ENCODE assay signal across 24 cellular contexts in genomic region chr18:28208268-28208667, GRCh38.
"Had no signal": no experiment of that assay in that cellular context is flagged by ENCODE, and none has a peak within 500 bp of the region (broad histone marks: within the 10 kb centered on the region; RNA-seq: fewer than 3 reads in every experiment).

No MANE protein-coding gene starts in this region.

- DNase-seq: cortex of kidney; dorsolateral prefrontal cortex; effector memory CD4-positive, alpha-beta T cell; gastrocnemius medialis; kidney; left cardiac atrium; left ventricle myocardium inferior; lower lobe of right lung; mesenchymal stem cell; midbrain; nephron progenitor cell; psoas muscle; retina; right lobe of liver; stimulated activated CD4-positive, alpha-beta T cell treated with anti-CD3 and anti-CD28 coated beads, Interleukin-2, amount 100 ng/mL, for 24 hours; stimulated activated CD4-positive, alpha-beta T cell treated with anti-CD3 and anti-CD28 coated beads, Interleukin-4, amount 100 ng/mL, for 4 hours; stimulated activated naive B cell treated with anti-CD40 and anti-IgM and Interleukin-4, amounts not matched to agents 10 μg/mL and 1 μg/mL and 100 μg/mL, for 72 hours; stimulated activated naive CD8-positive, alpha-beta T cell treated with anti-CD3 and anti-CD28 coated beads, Interleukin-15, amount 100 ng/mL, for 72 hours; substantia nigra; trophoblast cell had no signal

- ATAC-seq: gastrocnemius medialis; left cardiac atrium; lower lobe of right lung; psoas muscle; right lobe of liver; stimulated activated naive B cell treated with anti-CD40 and anti-IgM and Interleukin-4, amounts not matched to agents 10 μg/mL and 1 μg/mL and 100 μg/mL, for 72 hours; stimulated activated naive CD8-positive, alpha-beta T cell treated with anti-CD3 and anti-CD28 coated beads, Interleukin-15, amount 100 ng/mL, for 72 hours had no signal

- H3K9me3 Mint-ChIP-seq: nephron progenitor cell had no signal

- H3K4me3 ChIP-seq: dorsolateral prefrontal cortex, esophagus muscularis mucosa, gastrocnemius medialis, left ventricle myocardium inferior, lower lobe of right lung, psoas muscle, right lobe of liver, thoracic aorta had no signal

- H3K27me3 ChIP-seq: dorsolateral prefrontal cortex, esophagus muscularis mucosa, gastrocnemius medialis, right lobe of liver had no signal

- H3K4me1 ChIP-seq: esophagus muscularis mucosa, gastrocnemius medialis, left ventricle myocardium inferior, lower lobe of right lung, psoas muscle, right lobe of liver had no signal

- H3K4me3 Mint-ChIP-seq: nephron progenitor cell; stimulated activated naive B cell treated with anti-CD40 and anti-IgM and Interleukin-4, amounts not matched to agents 10 μg/mL and 1 μg/mL and 100 μg/mL, for 72 hours; stimulated activated naive CD8-positive, alpha-beta T cell treated with anti-CD3 and anti-CD28 coated beads, Interleukin-15, amount 100 ng/mL, for 72 hours had no signal

- H3K9me3 ChIP-seq: esophagus muscularis mucosa, gastrocnemius medialis, left ventricle myocardium inferior, lower lobe of right lung, psoas muscle, right lobe of liver, thoracic aorta had no signal

- FAIRE-seq: endometrium, kidney had no signal

- H3K27ac Mint-ChIP-seq: nephron progenitor cell; stimulated activated naive B cell treated with anti-CD40 and anti-IgM and Interleukin-4, amounts not matched to agents 10 μg/mL and 1 μg/mL and 100 μg/mL, for 72 hours; stimulated activated naive CD8-positive, alpha-beta T cell treated with anti-CD3 and anti-CD28 coated beads, Interleukin-15, amount 100 ng/mL, for 72 hours had no signal

- H3K27me3 Mint-ChIP-seq: stimulated activated naive B cell treated with anti-CD40 and anti-IgM and Interleukin-4, amounts not matched to agents 10 μg/mL and 1 μg/mL and 100 μg/mL, for 72 hours; stimulated activated naive CD8-positive, alpha-beta T cell treated with anti-CD3 and anti-CD28 coated beads, Interleukin-15, amount 100 ng/mL, for 72 hours had no signal

- H3K4me1 Mint-ChIP-seq: nephron progenitor cell; stimulated activated naive B cell treated with anti-CD40 and anti-IgM and Interleukin-4, amounts not matched to agents 10 μg/mL and 1 μg/mL and 100 μg/mL, for 72 hours; stimulated activated naive CD8-positive, alpha-beta T cell treated with anti-CD3 and anti-CD28 coated beads, Interleukin-15, amount 100 ng/mL, for 72 hours had no signal

- H3K36me3 Mint-ChIP-seq: stimulated activated naive B cell treated with anti-CD40 and anti-IgM and Interleukin-4, amounts not matched to agents 10 μg/mL and 1 μg/mL and 100 μg/mL, for 72 hours had no signal

- H3K27ac ChIP-seq: dorsolateral prefrontal cortex, epithelial cell of prostate, esophagus muscularis mucosa, gastrocnemius medialis, left ventricle myocardium inferior, lower lobe of right lung, psoas muscle, right lobe of liver, thoracic aorta had no signal

- H3K36me3 ChIP-seq: esophagus muscularis mucosa, gastrocnemius medialis, left ventricle myocardium inferior, lower lobe of right lung, right lobe of liver, thoracic aorta had no signal
